Comparison of ENCODE assay signal across 28 cellular contexts in genomic region chr4:57231781-57232180, GRCh38.
DNase-seq lines count a peak whose midpoint lies in the region; ATAC-seq and TF ChIP-seq lines count a peak whose summit lies in the region.
"Had no signal": no experiment of that assay in that cellular context is flagged by ENCODE, and none has a peak within 500 bp of the region (broad histone marks: within the 10 kb centered on the region; RNA-seq: fewer than 3 reads in every experiment).

No MANE protein-coding gene starts in this region.

- H3K36me3 ChIP-seq in mucosa of descending colon (ENCODE audit: low read depth), result no peaks in the 10 kb centered on the region
- H3K36me3 ChIP-seq: BLaER1 treated with 17β-estradiol and CSF1 and Interleukin-3, amounts not matched to agents 10 nM and 100 nM; SJSA1 had no signal

- TF ChIP-seq CTCF in cardiac fibroblast (IDR thresholded peaks at IDR 0.05; ENCODE audit: low read depth, low read length), result no peak
- TF ChIP-seq CTCF in foreskin keratinocyte (conservative IDR thresholded peaks at IDR 0.05), result no peak
- TF ChIP-seq CTCF in omental fat pad (IDR thresholded peaks at IDR 0.05), result no peak
- TF ChIP-seq CTCF in mucosa of descending colon (IDR thresholded peaks at IDR 0.05), result no peak

- H3K9me3 ChIP-seq in mucosa of descending colon, result no peaks in the 10 kb centered on the region
- H3K9me3 ChIP-seq: SJSA1 had no signal

- ATAC-seq in foreskin keratinocyte, result peak; percentile 81
- ATAC-seq in omental fat pad (ENCODE audit: low FRiP score), result peak; percentile 77
- ATAC-seq in mucosa of descending colon, result no peak
- ATAC-seq: activated naive CD4-positive, alpha-beta T cell treated with anti-CD3 and anti-CD28 coated beads, Interleukin-2, amount 50 U/mL, for 72 hours; naive thymus-derived CD4-positive, alpha-beta T cell; stimulated activated naive B cell treated with anti-CD40 and anti-IgM and Interleukin-4, amounts not matched to agents 10 μg/mL and 1 μg/mL and 100 μg/mL, for 72 hours had no signal

- intact Hi-C loops in mucosa of descending colon (cut with DNase I, micrococcal nuclease), result no loop called here

- DNase-seq in M059J (ENCODE audit: low read depth) (peak; percentile 9), cardiac fibroblast (ENCODE audit: low read depth in 2 of 2) (peak; percentile 4 to 30), foreskin keratinocyte (peak in 1 of 2 donors; percentile 52), omental fat pad (ENCODE audit: low spot score) (no peak), mucosa of descending colon (no peak), NCI-H1417 (lab: John Stamatoyannopoulos, UW) (no peak), cortex of kidney (lab: John Stamatoyannopoulos, UW) (no peak)
- no peak for DNase-seq in activated CD4-positive, alpha-beta T cell treated with anti-CD3 and anti-CD28 coated beads, Interleukin-2, amount 50 U/mL, for 1 hour
- DNase-seq: activated CD4-positive, alpha-beta T cell treated with anti-CD3 and anti-CD28 coated beads for 4 hours; aorta; DMS153; GOT3; HFFc6; midbrain; naive thymus-derived CD4-positive, alpha-beta T cell; NCI-H1048; NCI-H187; NCI-H2171; NCI-H510A; occipital lobe; stimulated activated naive B cell treated with anti-CD40 and anti-IgM and Interleukin-4, amounts not matched to agents 10 μg/mL and 1 μg/mL and 100 μg/mL, for 72 hours; substantia nigra; T1000 had no signal

- H3K27me3 ChIP-seq in foreskin keratinocyte, result no peaks in the 10 kb centered on the region
- H3K27me3 ChIP-seq: BLaER1 treated with 17β-estradiol and CSF1 and Interleukin-3, amounts not matched to agents 10 nM and 100 nM had no signal

- no peak overlapping the region for H3K27ac ChIP-seq in foreskin keratinocyte
- H3K27ac ChIP-seq: BLaER1 treated with 17β-estradiol and CSF1 and Interleukin-3, amounts not matched to agents 10 nM and 100 nM; SJSA1; skin epidermis; VCaP had no signal

- H3K4me3 ChIP-seq in cardiac fibroblast (replicated peaks in 1 of 2; ENCODE audit: low read depth in 2 of 2, low read length in 2 of 2), result no peak overlapping the region
- no peak overlapping the region for H3K4me3 ChIP-seq in mucosa of descending colon
- H3K4me3 ChIP-seq: BLaER1 treated with 17β-estradiol and CSF1 and Interleukin-3, amounts not matched to agents 10 nM and 100 nM; SJSA1; skin epidermis had no signal

- H3K4me1 ChIP-seq in foreskin keratinocyte (peaks cover 9% of the 10 kb centered on the region), mucosa of descending colon (ENCODE audit: low read depth) (no peaks in the 10 kb centered on the region)
- H3K4me1 ChIP-seq: BLaER1 treated with 17β-estradiol and CSF1 and Interleukin-3, amounts not matched to agents 10 nM and 100 nM; SJSA1 had no signal

Comparison
In these comparisons a context has a peak if more than half of its experiments do, and no peak if none do; other contexts are left out.
1. DNase-seq: peak in M059J (single experiment) and cardiac fibroblast (2 of 2); none in omental fat pad (single experiment), mucosa of descending colon (0 of 3), NCI-H1417 (0 of 3), activated CD4-positive, alpha-beta T cell treated with anti-CD3 and anti-CD28 coated beads, Interleukin-2, amount 50 U/mL, for 1 hour (single experiment) and cortex of kidney (single experiment).